Comparison of ENCODE assay signal across 16 cellular contexts in genomic region chr13:49093376-49093775, GRCh38.
"Had no signal": no experiment of that assay in that cellular context is flagged by ENCODE, and none has a peak within 500 bp of the region (broad histone marks: within the 10 kb centered on the region; RNA-seq: fewer than 3 reads in every experiment).

No MANE protein-coding gene starts in this region.

- H3K36me3 ChIP-seq: esophagus muscularis mucosa, gastrocnemius medialis, right atrium auricular region, sigmoid colon had no signal

- H3K4me3 Mint-ChIP-seq: dendritic cell treated with granulocyte-macrophage colony-stimulating factor and Interleukin-4, amounts not matched to agents 40 ng/mL and 50 ng/mL, for 4 days; effector memory CD8-positive, alpha-beta T cell; natural killer cell; neural crest cell had no signal

- H3K9me3 ChIP-seq: esophagus muscularis mucosa, gastrocnemius medialis, right atrium auricular region, sigmoid colon had no signal

- ATAC-seq: effector memory CD8-positive, alpha-beta T cell; gastrocnemius medialis; natural killer cell had no signal

- H3K36me3 Mint-ChIP-seq: natural killer cell had no signal

- H3K27me3 Mint-ChIP-seq: dendritic cell treated with granulocyte-macrophage colony-stimulating factor and Interleukin-4, amounts not matched to agents 40 ng/mL and 50 ng/mL, for 4 days; effector memory CD8-positive, alpha-beta T cell had no signal

- H3K4me3 ChIP-seq: esophagus muscularis mucosa, gastrocnemius medialis, right atrium auricular region, sigmoid colon, skin epidermis had no signal

- DNase-seq: effector memory CD8-positive, alpha-beta T cell; gastrocnemius medialis; glutamatergic neuron; islet precursor cell; mammary epithelial cell; natural killer cell; posterior cingulate gyrus; sigmoid colon; stimulated activated CD4-positive, alpha-beta T cell treated with anti-CD3 and anti-CD28 coated beads, Interleukin-12 subunit alpha, Interleukin-12 subunit beta, amount 100 ng/mL, for 4 hours; stimulated activated naive CD4-positive, alpha-beta T cell; trophoblast cell had no signal

- H3K27ac Mint-ChIP-seq: dendritic cell treated with granulocyte-macrophage colony-stimulating factor and Interleukin-4, amounts not matched to agents 40 ng/mL and 50 ng/mL, for 4 days; natural killer cell had no signal
